ENCODE assay signal across 15 cellular contexts in genomic region chrX:109830157-109830703, GRCh38.
DNase-seq lines count a peak whose midpoint lies in the region; ATAC-seq, FAIRE-seq and TF ChIP-seq lines count a peak whose summit lies in the region.
"Had no signal": no experiment of that assay in that cellular context is flagged by ENCODE, and none has a peak within 500 bp of the region (broad histone marks: within the 10 kb centered on the region; RNA-seq: fewer than 3 reads in every experiment).

No MANE protein-coding gene starts in this region.

- H3K79me1 ChIP-seq in trophoblast cell (ENCODE audit: low read length), result peaks cover 6% of the 10 kb centered on the region

- peak; percentile 31 for FAIRE-seq in RCC 7860 (lab: Jason Lieb, UNC)
- FAIRE-seq: H54 had no signal

- intact Hi-C loops in stomach (cut with DNase I; ENCODE audit: low total_unique reads), result no loop called here

- H3K4me3 ChIP-seq in trophoblast cell (ENCODE audit: low read depth, low read length) (no peak overlapping the region), stomach (no peak overlapping the region)
- H3K4me3 ChIP-seq: SJSA1, transverse colon had no signal

- no peak overlapping the region for H3K14ac ChIP-seq in trophoblast cell (ENCODE audit: low read length)

- H3K27ac ChIP-seq in trophoblast cell (ENCODE audit: low read depth, low read length) (peak overlapping the region; percentile 25), stomach (peak overlapping the region in 2 of 5 donors; percentile 22 to 28)
- H3K27ac ChIP-seq: SJSA1 had no signal

- no CpG with 5 or more reads among the region's 3 CpGs for WGBS in trophoblast cell (ENCODE audit: extremely low coverage, insufficient coverage, insufficient read length)
- 34 to 65% (median 47%) methylated on average over 2 to 3 of the region's 3 CpGs for WGBS in stomach, 5 donors

- H4K8ac ChIP-seq in trophoblast cell (ENCODE audit: low read depth, low read length), result no peak overlapping the region

- H3K4me1 ChIP-seq in trophoblast cell (ENCODE audit: control insufficient read depth in 1 of 2, insufficient read depth in 2 of 2, low read length in 2 of 2) (peaks cover 0 to 4% of the 10 kb centered on the region in 2 experiments), stomach (peaks cover 0 to 7% (median 0%) of the 10 kb centered on the region in 4 donors)
- H3K4me1 ChIP-seq: transverse colon had no signal

- H3K9ac ChIP-seq in trophoblast cell (ENCODE audit: low read length), result no peak overlapping the region

- H3K18ac ChIP-seq in trophoblast cell (ENCODE audit: low read length), result peak overlapping the region; percentile 30

- no peak for TF ChIP-seq POLR2A in stomach (IDR thresholded peaks at IDR 0.05)

- TF ChIP-seq CTCF in stomach (IDR thresholded peaks at IDR 0.05), result no peak

- H2BK12ac ChIP-seq in trophoblast cell (ENCODE audit: low read length), result no peak overlapping the region

- H2BK120ac ChIP-seq in trophoblast cell (ENCODE audit: insufficient read depth, low read length, poor library complexity), result no peak overlapping the region

- H2AFZ ChIP-seq in trophoblast cell (ENCODE audit: insufficient read depth, low read length, poor library complexity), result no peak overlapping the region

- H3K27me3 ChIP-seq in trophoblast cell (ENCODE audit: insufficient read depth, low read length), result no peaks in the 10 kb centered on the region
- H3K27me3 ChIP-seq in stomach, result peaks cover 0 to 6% (median 0%) of the 10 kb centered on the region in 3 donors
- H3K27me3 ChIP-seq: SJSA1, transverse colon had no signal

- ATAC-seq in GM19328 (IDR thresholded peaks at IDR 0.05; ENCODE audit: unreplicated experiment), result peak; percentile 3
- peak; percentile 17 for ATAC-seq in HG02852 (IDR thresholded peaks at IDR 0.05; ENCODE audit: unreplicated experiment)

- DNase-seq in RCC 7860 (ENCODE audit: low spot score) (peak; percentile 28), trophoblast cell (no peak), NCI-H345 treated with DMSO at 0.1 percent for 48 hours (lab: John Stamatoyannopoulos, UW; ENCODE audit: unreplicated experiment) (no peak), stomach (no peak), AG20443 (ENCODE audit: low spot score) (no peak)
- no peak for DNase-seq in stimulated activated CD4-positive, alpha-beta T cell treated with anti-CD3 and anti-CD28 coated beads, Interleukin-4, amount 100 ng/mL, for 24 hours
- DNase-seq: amniotic stem cell; GF-D8; NCI-H1930; NK-92 treated with Interleukin-12 subunit alpha and Interleukin-12 subunit beta, amount 100 ng/mL, for 24 hours; transverse colon had no signal

- no peak overlapping the region for H3K4me2 ChIP-seq in trophoblast cell (ENCODE audit: low read length)

- H3K9me3 ChIP-seq in trophoblast cell (ENCODE audit: insufficient read depth, low read depth, low read length) (no peaks in the 10 kb centered on the region), stomach (no peaks in the 10 kb centered on the region)
- H3K9me3 ChIP-seq: SJSA1, transverse colon had no signal

- H4K12ac ChIP-seq in trophoblast cell (ENCODE audit: low read depth, low read length), result no peak overlapping the region

- H4K91ac ChIP-seq in trophoblast cell (ENCODE audit: low read depth, low read length), result peak overlapping the region; percentile 14

- no peak overlapping the region for H3K4ac ChIP-seq in trophoblast cell (ENCODE audit: low read depth, low read length)

- no peak overlapping the region for H3K23ac ChIP-seq in trophoblast cell (ENCODE audit: low read length)

- no peaks in the 10 kb centered on the region for H3K79me2 ChIP-seq in trophoblast cell (ENCODE audit: control insufficient read depth, insufficient read depth, low read length, poor library complexity)

- no peaks in the 10 kb centered on the region for H3K36me3 ChIP-seq in trophoblast cell (ENCODE audit: control insufficient read depth in 1 of 2, insufficient read depth in 2 of 2, low read length in 2 of 2)
- no peaks in the 10 kb centered on the region for H3K36me3 ChIP-seq in stomach
- H3K36me3 ChIP-seq: SJSA1, transverse colon had no signal

- no peak overlapping the region for H2BK5ac ChIP-seq in trophoblast cell (ENCODE audit: low read depth, low read length, poor library complexity)

- TF ChIP-seq EP300 in stomach (IDR thresholded peaks at IDR 0.05), result no peak

- H2AK5ac ChIP-seq in trophoblast cell (ENCODE audit: low read length), result no peak overlapping the region
